In genomic region chr7:66592597-66593146, GRCh38 we compare ENCODE assay signal across 8 cellular contexts. TPM values are rescaled to one million over a fixed set of nuclear protein-coding genes. Genes with fewer than 3 reads are reported as not detected.
DNase-seq lines count a peak whose midpoint lies in the region; ATAC-seq and TF ChIP-seq lines count a peak whose summit lies in the region.
"Not testable (repeated sequence)": the region's sequence is repeated elsewhere in the genome, so short reads cannot be mapped to it uniquely, and the experiment has no call there.

No MANE protein-coding gene starts in this region.

- WGBS in tibial nerve, 2 donors, result 15 to 27% methylated on average over 4 of the region's 4 CpGs

- H3K4me3 ChIP-seq in Karpas-422 (ENCODE audit: low read length), result peak overlapping the region; percentile 89
- H3K4me3 ChIP-seq in colonic mucosa, result peak overlapping the region; percentile 93
- H3K4me3 ChIP-seq in iPS-20b (ENCODE audit: low read length), result peak overlapping the region; percentile 88
- H3K4me3 ChIP-seq in osteoblast (ENCODE audit: insufficient read depth, low read length), result peak overlapping the region; percentile 92
- H3K4me3 ChIP-seq in tibial nerve, result peak overlapping the region; percentile 74 to 90 (median 86)

- CTCF ChIA-PET in HEK293T (lab: Yijun Ruan, JAX); activated CD8-positive, alpha-beta T cell treated with anti-CD3 and anti-CD28 coated beads for 36 hours (lab: Charles Lee): not testable (repeated sequence)

- not testable (repeated sequence) for H3K9me3 Mint-ChIP-seq in activated CD8-positive, alpha-beta T cell treated with anti-CD3 and anti-CD28 coated beads for 36 hours

- not testable (repeated sequence) for TF ChIP-seq POLR2A in tibial nerve (IDR thresholded peaks at IDR 0.05)

- DNase-seq in HEK293T (ENCODE audit: extremely low spot score); Karpas-422; colonic mucosa; osteoblast (ENCODE audit: insufficient read length, low spot score, missing footprints); tibial nerve (ENCODE audit: low spot score in 2 of 2): not testable (repeated sequence)
- peak; percentile 9 for DNase-seq in activated CD8-positive, alpha-beta T cell treated with anti-CD3 and anti-CD28 coated beads for 36 hours

- H3K4me1 ChIP-seq in Karpas-422 (ENCODE audit: low read length) (peaks cover 43% of the 10 kb centered on the region), osteoblast (ENCODE audit: insufficient read depth, low read length) (peaks cover 22% of the 10 kb centered on the region), tibial nerve (peaks cover 0 to 41% (median 23%) of the 10 kb centered on the region in 4 donors)
- not testable (repeated sequence) for H3K4me1 ChIP-seq in colonic mucosa; iPS-20b (ENCODE audit: insufficient read depth, low read length)

- H3K36me3 ChIP-seq in Karpas-422 (ENCODE audit: insufficient read depth, low read length); colonic mucosa; iPS-20b (ENCODE audit: insufficient read depth, low read depth, low read length); osteoblast (ENCODE audit: insufficient read depth, low read length); tibial nerve: not testable (repeated sequence)

- peak overlapping the region; percentile 85 for H3K4me3 Mint-ChIP-seq in activated CD8-positive, alpha-beta T cell treated with anti-CD3 and anti-CD28 coated beads for 36 hours

- peaks cover 38% of the 10 kb centered on the region for H3K4me1 Mint-ChIP-seq in activated CD8-positive, alpha-beta T cell treated with anti-CD3 and anti-CD28 coated beads for 36 hours (ENCODE audit: low read depth)

- H3K27ac ChIP-seq in Karpas-422 (ENCODE audit: low read length) (peak overlapping the region; percentile 40), colonic mucosa (peak overlapping the region; percentile 98), iPS-20b (ENCODE audit: low read length) (peak overlapping the region; percentile 54), osteoblast (ENCODE audit: low read depth, low read length) (peak overlapping the region; percentile 94), tibial nerve (peak overlapping the region; percentile 93 to 99 (median 96))

- H3K27ac Mint-ChIP-seq in activated CD8-positive, alpha-beta T cell treated with anti-CD3 and anti-CD28 coated beads for 36 hours, result peak overlapping the region; percentile 92

- not testable (repeated sequence) for TF ChIP-seq CTCF in activated CD8-positive, alpha-beta T cell treated with anti-CD3 and anti-CD28 coated beads for 36 hours (IDR thresholded peaks at IDR 0.05); colonic mucosa (IDR thresholded peaks at IDR 0.05); osteoblast (IDR thresholded peaks at IDR 0.05; ENCODE audit: extremely low read depth, low read depth, low read length); tibial nerve (IDR thresholded peaks at IDR 0.05)

- TF ChIP-seq EP300 in tibial nerve (IDR thresholded peaks at IDR 0.05), result not testable (repeated sequence)

- not testable (repeated sequence) for H3K27me3 ChIP-seq in Karpas-422 (ENCODE audit: low read length); colonic mucosa; iPS-20b (ENCODE audit: insufficient read depth, low read length); osteoblast (ENCODE audit: insufficient read depth, low read length); tibial nerve

- POLR2A ChIA-PET in HEK293T (lab: Yijun Ruan, JAX); activated CD8-positive, alpha-beta T cell treated with anti-CD3 and anti-CD28 coated beads for 36 hours (lab: Charles Lee): not testable (repeated sequence)

- H3K79me2 ChIP-seq in Karpas-422 (ENCODE audit: low read length) (peaks cover 52% of the 10 kb centered on the region), osteoblast (ENCODE audit: insufficient read depth, low read length) (peaks cover 49% of the 10 kb centered on the region)

- H2AFZ ChIP-seq in Karpas-422 (ENCODE audit: low read length) (peak overlapping the region; percentile 87), osteoblast (ENCODE audit: low read length) (peak overlapping the region; percentile 49)

- peaks cover 10% of the 10 kb centered on the region for H3K36me3 Mint-ChIP-seq in activated CD8-positive, alpha-beta T cell treated with anti-CD3 and anti-CD28 coated beads for 36 hours (ENCODE audit: low read depth)

- H3K9ac ChIP-seq in Karpas-422 (ENCODE audit: low read length) (peak overlapping the region; percentile 80), colonic mucosa (ENCODE audit: low read depth in 2 of 2, low read length in 2 of 2) (peak overlapping the region; percentile 82 to 87), iPS-20b (ENCODE audit: low read depth, low read length) (peak overlapping the region; percentile 93; the same call in 1 of the 2 replicates)

- H3K9me2 ChIP-seq in Karpas-422 (replicated peaks; ENCODE audit: insufficient read depth, low read length), result not testable (repeated sequence)

- intact Hi-C loops in activated CD8-positive, alpha-beta T cell treated with anti-CD3 and anti-CD28 coated beads for 36 hours (cut with micrococcal nuclease), result loop anchor here (5.0 kb wide), 1 partner anchor 35 kb away; the partner anchor contains the start of gene KCTD7
- intact Hi-C loops in colonic mucosa (cut with DNase I), result loop anchor here (10.0 kb wide), 1 partner anchor 62 kb away; no protein-coding TSS in a partner anchor

- H3K9me3 ChIP-seq in Karpas-422 (ENCODE audit: low read length); colonic mucosa; iPS-20b (ENCODE audit: insufficient read depth, low read depth, low read length); osteoblast (ENCODE audit: low read depth, low read length); tibial nerve: not testable (repeated sequence)

- H3K27me3 Mint-ChIP-seq in activated CD8-positive, alpha-beta T cell treated with anti-CD3 and anti-CD28 coated beads for 36 hours, result not testable (repeated sequence)

- peak; percentile 6 for ATAC-seq in GM18508 (IDR thresholded peaks at IDR 0.05; ENCODE audit: insufficient read depth, unreplicated experiment)
- ATAC-seq in activated CD8-positive, alpha-beta T cell treated with anti-CD3 and anti-CD28 coated beads for 36 hours, result peak; percentile 34

- H3K4me2 ChIP-seq in Karpas-422 (ENCODE audit: low read depth, low read length, poor library complexity, severe bottlenecking) (peak overlapping the region; percentile 76), osteoblast (ENCODE audit: insufficient read depth, low read length) (peak overlapping the region; percentile 88)

- H4K20me1 ChIP-seq in Karpas-422 (ENCODE audit: insufficient read depth, low read depth, low read length), result not testable (repeated sequence)
- peaks cover 26% of the 10 kb centered on the region for H4K20me1 ChIP-seq in osteoblast (ENCODE audit: insufficient read depth, low read length)

TF ChIP-seq in HEK293T, 16 proteins besides CTCF, POLR2A, EP300 and RAD21:
- peak; percentile 64; the same call in 1 of the 2 replicates for TF ChIP-seq L3MBTL2 (conservative IDR thresholded peaks at IDR 0.05)
TF ChIP-seq in HEK293T: peak in this region for 1; not testable (repeated sequence) for 15.

RNA-seq across cellular contexts. Expression of gene KCTD7, which starts 36.0 kb away (rescaled TPM):
- total RNA-seq in Karpas-422 (2014; rRNA removed; shearing (Covaris generic); ENCODE audit: low replicate concordance), result 20.9 and 23.2 TPM in 2 replicates
- 1 to 10 TPM; 4.8 to 5.4 TPM for total RNA-seq in activated CD8-positive, alpha-beta T cell treated with anti-CD3 and anti-CD28 coated beads for 36 hours
- total RNA-seq in colonic mucosa (1 to 10 TPM; 4.1 to 6.1 TPM), osteoblast (14.8 and 17.7 TPM in 2 replicates), tibial nerve (10 to 100 TPM; 15.9 to 28.8 (median 22.1) TPM)

Comparison
In these comparisons a context has a peak if more than half of its experiments do, and no peak if none do; other contexts are left out.
1. H3K27ac ChIP-seq: peak in every context shown above with its lines; median percentile 98 in colonic mucosa; 96 in tibial nerve; 94 in osteoblast; 54 in iPS-20b; 40 in Karpas-422.